ENCODE assay signal across 1 cellular context in the genomic region with DNA sequence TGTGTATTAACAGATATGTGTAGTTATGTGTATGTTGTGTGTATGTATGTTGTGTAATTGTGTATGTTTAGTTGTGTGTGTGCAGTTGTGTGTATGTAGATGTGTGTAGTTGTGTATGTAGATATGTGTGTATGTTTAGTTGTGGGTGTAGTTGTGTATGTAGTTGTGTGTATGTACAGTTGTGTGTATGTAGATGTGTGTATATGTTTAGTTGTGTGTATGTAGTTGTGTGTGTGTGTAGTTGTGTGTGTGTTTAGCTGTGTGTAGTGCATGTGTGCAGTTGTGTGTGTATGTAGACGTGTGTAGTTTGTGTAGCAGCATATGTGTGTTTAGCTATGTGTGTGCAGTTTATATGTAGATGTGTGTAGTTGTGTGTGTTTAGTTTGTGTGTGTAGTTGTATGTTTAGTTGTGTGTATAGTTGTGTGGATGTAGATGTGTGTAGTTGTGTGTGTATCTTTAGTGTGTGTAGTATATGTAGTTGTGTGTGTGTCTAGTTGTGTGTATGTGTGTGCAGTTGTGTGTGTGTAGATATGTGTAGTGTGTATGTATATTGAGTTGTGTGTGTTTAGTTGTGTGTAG.
A peak's percentile ranks its signal among the peaks of the same experiment; 100 is the strongest.
TF ChIP-seq lines count a peak whose summit lies in the region.

No MANE protein-coding gene starts in this region.

TF ChIP-seq in K562, 482 proteins besides CTCF, POLR2A, EP300 and RAD21 (continued from another document and continues in another):
- TF ChIP-seq, protein P1, sequence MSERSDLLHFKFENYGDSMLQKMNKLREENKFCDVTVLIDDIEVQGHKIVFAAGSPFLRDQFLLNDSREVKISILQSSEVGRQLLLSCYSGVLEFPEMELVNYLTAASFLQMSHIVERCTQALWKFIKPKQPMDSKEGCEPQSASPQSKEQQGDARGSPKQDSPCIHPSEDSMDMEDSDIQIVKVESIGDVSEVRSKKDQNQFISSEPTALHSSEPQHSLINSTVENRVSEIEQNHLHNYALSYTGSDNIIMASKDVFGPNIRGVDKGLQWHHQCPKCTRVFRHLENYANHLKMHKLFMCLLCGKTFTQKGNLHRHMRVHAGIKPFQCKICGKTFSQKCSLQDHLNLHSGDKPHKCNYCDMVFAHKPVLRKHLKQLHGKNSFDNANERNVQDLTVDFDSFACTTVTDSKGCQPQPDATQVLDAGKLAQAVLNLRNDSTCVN (CRISPR knock-in tag; IDR thresholded peaks at IDR 0.05), result 0 out of 2 replicates have a peak, but pooled peaks have one; percentile 26
- TF ChIP-seq GABPB1 (CRISPR knock-in tag; IDR thresholded peaks at IDR 0.05) (no peak; the same call in 1 of the 2 replicates), HCFC1 (IDR thresholded peaks at IDR 0.05; ENCODE audit: low read depth, low read length) (no peak), DMBX1 (CRISPR knock-in tag; IDR thresholded peaks at IDR 0.05; ENCODE audit: borderline replicate concordance) (no peak), GTF2F1 (IDR thresholded peaks at IDR 0.05; ENCODE audit: low read depth, low read length) (no peak), C11orf30 (IDR thresholded peaks at IDR 0.05; ENCODE audit: low read depth) (0 out of 2 replicates have a peak, but pooled peaks have one; percentile 8), SLC30A9 (CRISPR knock-in tag; IDR thresholded peaks at IDR 0.05) (no peak), ZNF584 (CRISPR knock-in tag; IDR thresholded peaks at IDR 0.05; ENCODE audit: low read depth) (no peak), CHD1 (IDR thresholded peaks at IDR 0.05; ENCODE audit: low read length) (no peak), GATAD2B (IDR thresholded peaks at IDR 0.05; ENCODE audit: borderline replicate concordance) (no peak), HDGF (IDR thresholded peaks at IDR 0.05) (peak; percentile 63), DPF2 (IDR thresholded peaks at IDR 0.05) (peak; percentile 56; the same call in 1 of the 2 replicates), NFRKB (IDR thresholded peaks at IDR 0.05; ENCODE audit: low read depth) (0 out of 2 replicates have a peak, but pooled peaks have one; percentile 40), FUS (optimal IDR thresholded peaks at IDR 0.05; ENCODE audit: low read depth, low read length) (no peak), PHB2 (IDR thresholded peaks at IDR 0.05; ENCODE audit: low read depth) (0 out of 2 replicates have a peak, but pooled peaks have one; percentile 54), SAFB2 (IDR thresholded peaks at IDR 0.05; ENCODE audit: borderline replicate concordance, low read depth, low read length, severe bottlenecking) (no peak), MCM7 (IDR thresholded peaks at IDR 0.05) (0 out of 4 replicates have a peak, but pooled peaks of 1 of the 2 experiments have one; percentile 15), ZNF586 (CRISPR knock-in tag; conservative IDR thresholded peaks at IDR 0.05) (no peak), ZNF197 (CRISPR knock-in tag; IDR thresholded peaks at IDR 0.05; ENCODE audit: low read depth) (no peak), PHF21A (IDR thresholded peaks at IDR 0.05; ENCODE audit: borderline replicate concordance, low read depth) (0 out of 2 replicates have a peak, but pooled peaks have one; percentile 38), ZNF134 (CRISPR knock-in tag; conservative IDR thresholded peaks at IDR 0.05) (no peak), RBM39 (optimal IDR thresholded peaks at IDR 0.05; ENCODE audit: low read depth, low read length) (no peak), BCOR (IDR thresholded peaks at IDR 0.05) (peak; percentile 56; the same call in 1 of the 2 replicates), CHD4 (IDR thresholded peaks at IDR 0.05; ENCODE audit: insufficient read depth, insufficient replicate concordance, low read depth, low read length, poor library complexity, severe bottlenecking) (peak; percentile 86), TRIM24 (IDR thresholded peaks at IDR 0.05) (peak; percentile 57 to 73; a peak in 3 of 4 replicates), NFE2L1 (tag; IDR thresholded peaks at IDR 0.05; ENCODE audit: borderline replicate concordance, low read depth) (no peak), SIN3B (IDR thresholded peaks at IDR 0.05; ENCODE audit: low read depth) (no peak), RBM17 (IDR thresholded peaks at IDR 0.05; ENCODE audit: borderline replicate concordance, low read depth, low read length) (no peak), ARID2 (IDR thresholded peaks at IDR 0.05) (peak; percentile 37), PHF20 (IDR thresholded peaks at IDR 0.05; ENCODE audit: partially characterized antibody) (peak; percentile 77), HLTF (IDR thresholded peaks at IDR 0.05) (peak; percentile 77), ARID1B (IDR thresholded peaks at IDR 0.05) (peak; percentile 42), ADNP (tag; IDR thresholded peaks at IDR 0.05) (peak; percentile 87), SREBF1 (IDR thresholded peaks at IDR 0.05; ENCODE audit: borderline replicate concordance, low read depth, low read length) (no peak), PYGO2 (tag; IDR thresholded peaks at IDR 0.05) (no peak), ZNF143 (CRISPR knock-in tag; IDR thresholded peaks at IDR 0.05) (no peak), HDAC1 (IDR thresholded peaks at IDR 0.05) (0 out of 4 replicates have a peak, but pooled peaks of 1 of the 2 experiments have one; percentile 75), TAL1 (IDR thresholded peaks at IDR 0.05) (0 out of 2 replicates have a peak, but pooled peaks have one; percentile 7), NCOA2 (IDR thresholded peaks at IDR 0.05; ENCODE audit: partially characterized antibody in 2 of 2) (peak in 1 of 2 experiments; percentile 41), TSC22D4 (tag; IDR thresholded peaks at IDR 0.05) (0 out of 2 replicates have a peak, but pooled peaks have one; percentile 50), NCOA4 (IDR thresholded peaks at IDR 0.05; ENCODE audit: partially characterized antibody) (peak; percentile 36), SMARCB1 (IDR thresholded peaks at IDR 0.05; ENCODE audit: insufficient read length, low read depth) (no peak)
- TF ChIP-seq, protein P2, sequence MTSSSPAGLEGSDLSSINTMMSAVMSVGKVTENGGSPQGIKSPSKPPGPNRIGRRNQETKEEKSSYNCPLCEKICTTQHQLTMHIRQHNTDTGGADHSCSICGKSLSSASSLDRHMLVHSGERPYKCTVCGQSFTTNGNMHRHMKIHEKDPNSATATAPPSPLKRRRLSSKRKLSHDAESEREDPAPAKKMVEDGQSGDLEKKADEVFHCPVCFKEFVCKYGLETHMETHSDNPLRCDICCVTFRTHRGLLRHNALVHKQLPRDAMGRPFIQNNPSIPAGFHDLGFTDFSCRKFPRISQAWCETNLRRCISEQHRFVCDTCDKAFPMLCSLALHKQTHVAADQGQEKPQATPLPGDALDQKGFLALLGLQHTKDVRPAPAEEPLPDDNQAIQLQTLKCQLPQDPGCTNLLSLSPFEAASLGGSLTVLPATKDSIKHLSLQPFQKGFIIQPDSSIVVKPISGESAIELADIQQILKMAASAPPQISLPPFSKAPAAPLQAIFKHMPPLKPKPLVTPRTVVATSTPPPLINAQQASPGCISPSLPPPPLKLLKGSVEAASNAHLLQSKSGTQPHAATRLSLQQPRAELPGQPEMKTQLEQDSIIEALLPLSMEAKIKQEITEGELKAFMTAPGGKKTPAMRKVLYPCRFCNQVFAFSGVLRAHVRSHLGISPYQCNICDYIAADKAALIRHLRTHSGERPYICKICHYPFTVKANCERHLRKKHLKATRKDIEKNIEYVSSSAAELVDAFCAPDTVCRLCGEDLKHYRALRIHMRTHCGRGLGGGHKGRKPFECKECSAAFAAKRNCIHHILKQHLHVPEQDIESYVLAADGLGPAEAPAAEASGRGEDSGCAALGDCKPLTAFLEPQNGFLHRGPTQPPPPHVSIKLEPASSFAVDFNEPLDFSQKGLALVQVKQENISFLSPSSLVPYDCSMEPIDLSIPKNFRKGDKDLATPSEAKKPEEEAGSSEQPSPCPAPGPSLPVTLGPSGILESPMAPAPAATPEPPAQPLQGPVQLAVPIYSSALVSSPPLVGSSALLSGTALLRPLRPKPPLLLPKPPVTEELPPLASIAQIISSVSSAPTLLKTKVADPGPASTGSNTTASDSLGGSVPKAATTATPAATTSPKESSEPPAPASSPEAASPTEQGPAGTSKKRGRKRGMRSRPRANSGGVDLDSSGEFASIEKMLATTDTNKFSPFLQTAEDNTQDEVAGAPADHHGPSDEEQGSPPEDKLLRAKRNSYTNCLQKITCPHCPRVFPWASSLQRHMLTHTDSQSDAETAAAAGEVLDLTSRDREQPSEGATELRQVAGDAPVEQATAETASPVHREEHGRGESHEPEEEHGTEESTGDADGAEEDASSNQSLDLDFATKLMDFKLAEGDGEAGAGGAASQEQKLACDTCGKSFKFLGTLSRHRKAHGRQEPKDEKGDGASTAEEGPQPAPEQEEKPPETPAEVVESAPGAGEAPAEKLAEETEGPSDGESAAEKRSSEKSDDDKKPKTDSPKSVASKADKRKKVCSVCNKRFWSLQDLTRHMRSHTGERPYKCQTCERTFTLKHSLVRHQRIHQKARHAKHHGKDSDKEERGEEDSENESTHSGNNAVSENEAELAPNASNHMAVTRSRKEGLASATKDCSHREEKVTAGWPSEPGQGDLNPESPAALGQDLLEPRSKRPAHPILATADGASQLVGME (CRISPR knock-in tag; IDR thresholded peaks at IDR 0.05), result no peak
- TF ChIP-seq, protein P3, sequence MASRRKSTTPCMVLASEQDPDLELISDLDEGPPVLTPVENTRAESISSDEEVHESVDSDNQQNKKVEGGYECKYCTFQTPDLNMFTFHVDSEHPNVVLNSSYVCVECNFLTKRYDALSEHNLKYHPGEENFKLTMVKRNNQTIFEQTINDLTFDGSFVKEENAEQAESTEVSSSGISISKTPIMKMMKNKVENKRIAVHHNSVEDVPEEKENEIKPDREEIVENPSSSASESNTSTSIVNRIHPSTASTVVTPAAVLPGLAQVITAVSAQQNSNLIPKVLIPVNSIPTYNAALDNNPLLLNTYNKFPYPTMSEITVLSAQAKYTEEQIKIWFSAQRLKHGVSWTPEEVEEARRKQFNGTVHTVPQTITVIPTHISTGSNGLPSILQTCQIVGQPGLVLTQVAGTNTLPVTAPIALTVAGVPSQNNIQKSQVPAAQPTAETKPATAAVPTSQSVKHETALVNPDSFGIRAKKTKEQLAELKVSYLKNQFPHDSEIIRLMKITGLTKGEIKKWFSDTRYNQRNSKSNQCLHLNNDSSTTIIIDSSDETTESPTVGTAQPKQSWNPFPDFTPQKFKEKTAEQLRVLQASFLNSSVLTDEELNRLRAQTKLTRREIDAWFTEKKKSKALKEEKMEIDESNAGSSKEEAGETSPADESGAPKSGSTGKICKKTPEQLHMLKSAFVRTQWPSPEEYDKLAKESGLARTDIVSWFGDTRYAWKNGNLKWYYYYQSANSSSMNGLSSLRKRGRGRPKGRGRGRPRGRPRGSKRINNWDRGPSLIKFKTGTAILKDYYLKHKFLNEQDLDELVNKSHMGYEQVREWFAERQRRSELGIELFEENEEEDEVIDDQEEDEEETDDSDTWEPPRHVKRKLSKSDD (conservative IDR thresholded peaks at IDR 0.05; ENCODE audit: low read length), result no peak
- TF ChIP-seq, protein P4, sequence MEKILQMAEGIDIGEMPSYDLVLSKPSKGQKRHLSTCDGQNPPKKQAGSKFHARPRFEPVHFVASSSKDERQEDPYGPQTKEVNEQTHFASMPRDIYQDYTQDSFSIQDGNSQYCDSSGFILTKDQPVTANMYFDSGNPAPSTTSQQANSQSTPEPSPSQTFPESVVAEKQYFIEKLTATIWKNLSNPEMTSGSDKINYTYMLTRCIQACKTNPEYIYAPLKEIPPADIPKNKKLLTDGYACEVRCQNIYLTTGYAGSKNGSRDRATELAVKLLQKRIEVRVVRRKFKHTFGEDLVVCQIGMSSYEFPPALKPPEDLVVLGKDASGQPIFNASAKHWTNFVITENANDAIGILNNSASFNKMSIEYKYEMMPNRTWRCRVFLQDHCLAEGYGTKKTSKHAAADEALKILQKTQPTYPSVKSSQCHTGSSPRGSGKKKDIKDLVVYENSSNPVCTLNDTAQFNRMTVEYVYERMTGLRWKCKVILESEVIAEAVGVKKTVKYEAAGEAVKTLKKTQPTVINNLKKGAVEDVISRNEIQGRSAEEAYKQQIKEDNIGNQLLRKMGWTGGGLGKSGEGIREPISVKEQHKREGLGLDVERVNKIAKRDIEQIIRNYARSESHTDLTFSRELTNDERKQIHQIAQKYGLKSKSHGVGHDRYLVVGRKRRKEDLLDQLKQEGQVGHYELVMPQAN (IDR thresholded peaks at IDR 0.05; ENCODE audit: borderline replicate concordance), result peak; percentile 78; the same call in 1 of the 2 replicates
- TF ChIP-seq, protein P5, sequence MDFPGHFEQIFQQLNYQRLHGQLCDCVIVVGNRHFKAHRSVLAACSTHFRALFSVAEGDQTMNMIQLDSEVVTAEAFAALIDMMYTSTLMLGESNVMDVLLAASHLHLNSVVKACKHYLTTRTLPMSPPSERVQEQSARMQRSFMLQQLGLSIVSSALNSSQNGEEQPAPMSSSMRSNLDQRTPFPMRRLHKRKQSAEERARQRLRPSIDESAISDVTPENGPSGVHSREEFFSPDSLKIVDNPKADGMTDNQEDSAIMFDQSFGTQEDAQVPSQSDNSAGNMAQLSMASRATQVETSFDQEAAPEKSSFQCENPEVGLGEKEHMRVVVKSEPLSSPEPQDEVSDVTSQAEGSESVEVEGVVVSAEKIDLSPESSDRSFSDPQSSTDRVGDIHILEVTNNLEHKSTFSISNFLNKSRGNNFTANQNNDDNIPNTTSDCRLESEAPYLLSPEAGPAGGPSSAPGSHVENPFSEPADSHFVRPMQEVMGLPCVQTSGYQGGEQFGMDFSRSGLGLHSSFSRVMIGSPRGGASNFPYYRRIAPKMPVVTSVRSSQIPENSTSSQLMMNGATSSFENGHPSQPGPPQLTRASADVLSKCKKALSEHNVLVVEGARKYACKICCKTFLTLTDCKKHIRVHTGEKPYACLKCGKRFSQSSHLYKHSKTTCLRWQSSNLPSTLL (IDR thresholded peaks at IDR 0.05), result peak; percentile 57; the same call in 1 of the 2 replicates
- TF ChIP-seq, protein P6, sequence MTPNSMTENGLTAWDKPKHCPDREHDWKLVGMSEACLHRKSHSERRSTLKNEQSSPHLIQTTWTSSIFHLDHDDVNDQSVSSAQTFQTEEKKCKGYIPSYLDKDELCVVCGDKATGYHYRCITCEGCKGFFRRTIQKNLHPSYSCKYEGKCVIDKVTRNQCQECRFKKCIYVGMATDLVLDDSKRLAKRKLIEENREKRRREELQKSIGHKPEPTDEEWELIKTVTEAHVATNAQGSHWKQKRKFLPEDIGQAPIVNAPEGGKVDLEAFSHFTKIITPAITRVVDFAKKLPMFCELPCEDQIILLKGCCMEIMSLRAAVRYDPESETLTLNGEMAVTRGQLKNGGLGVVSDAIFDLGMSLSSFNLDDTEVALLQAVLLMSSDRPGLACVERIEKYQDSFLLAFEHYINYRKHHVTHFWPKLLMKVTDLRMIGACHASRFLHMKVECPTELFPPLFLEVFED (CRISPR knock-in tag; conservative IDR thresholded peaks at IDR 0.05), result no peak; the same call in 1 of the 2 replicates
- TF ChIP-seq, protein P7, sequence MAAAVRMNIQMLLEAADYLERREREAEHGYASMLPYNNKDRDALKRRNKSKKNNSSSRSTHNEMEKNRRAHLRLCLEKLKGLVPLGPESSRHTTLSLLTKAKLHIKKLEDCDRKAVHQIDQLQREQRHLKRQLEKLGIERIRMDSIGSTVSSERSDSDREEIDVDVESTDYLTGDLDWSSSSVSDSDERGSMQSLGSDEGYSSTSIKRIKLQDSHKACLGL (CRISPR knock-in tag; IDR thresholded peaks at IDR 0.05; ENCODE audit: borderline replicate concordance, poor library complexity, severe bottlenecking), result no peak
